ENCODE assay signal across 8 cellular contexts in the genomic region with DNA sequence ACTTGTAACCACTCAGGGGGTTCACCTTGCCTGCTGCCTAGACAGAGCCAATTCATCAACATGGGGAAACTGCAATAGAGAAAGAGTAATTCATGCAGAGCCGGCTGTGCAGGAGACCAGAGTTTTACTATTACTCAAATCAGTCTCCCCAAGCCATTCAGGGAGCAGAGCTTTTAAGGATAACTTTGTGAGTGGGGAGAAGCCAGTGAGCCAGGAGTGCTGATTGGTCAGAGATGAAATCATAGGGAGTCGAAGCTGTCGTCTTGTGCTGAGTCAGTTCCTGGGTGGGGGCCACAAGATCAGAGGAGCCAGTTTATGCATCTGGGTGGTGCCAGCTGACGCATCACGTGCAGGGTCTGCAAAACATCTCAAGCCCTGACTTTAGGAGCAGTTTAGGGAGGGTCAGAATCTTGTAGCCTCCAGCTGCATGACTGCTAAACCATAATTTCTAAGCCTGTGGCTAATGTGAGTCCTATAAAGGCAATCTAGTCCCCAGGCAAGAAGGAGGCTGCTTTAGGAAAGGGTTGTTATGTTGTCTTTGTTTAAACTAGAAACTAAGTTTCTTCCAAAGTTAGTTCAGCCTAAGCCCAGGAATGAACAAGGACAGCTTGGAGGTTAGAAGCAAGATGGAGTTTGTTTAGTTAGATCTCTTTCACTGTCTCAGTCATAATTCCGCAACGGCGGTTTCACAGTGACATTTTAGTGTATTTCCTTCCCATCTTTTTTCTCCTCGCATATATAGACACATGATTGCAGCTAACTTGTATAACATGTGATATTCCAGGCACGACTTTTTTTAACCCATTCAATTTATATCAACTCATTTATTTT.
DNase-seq lines count a peak whose midpoint lies in the region; ATAC-seq and TF ChIP-seq lines count a peak whose summit lies in the region.

No MANE protein-coding gene starts in this region.

- no peaks in the 10 kb centered on the region for H3K9me2 ChIP-seq in hepatocyte (replicated peaks; ENCODE audit: insufficient read depth)

- peaks cover 11% of the 10 kb centered on the region for H3K4me1 Mint-ChIP-seq in stimulated activated naive CD8-positive, alpha-beta T cell treated with anti-CD3 and anti-CD28 coated beads, Interleukin-15, amount 100 ng/mL, for 72 hours

- peak; percentile 33 for DNase-seq in AG08395 (ENCODE audit: low spot score)
- DNase-seq in MG63, result peak; percentile 95
- peak; percentile 17 for DNase-seq in activated T-cell treated with anti-CD3 and anti-CD28 coated beads for 1 hour (ENCODE audit: low read depth)
- DNase-seq in hepatocyte (ENCODE audit: low spot score), result peak; percentile 73
- peak; percentile 9 to 58 for DNase-seq in stimulated activated naive CD8-positive, alpha-beta T cell treated with anti-CD3 and anti-CD28 coated beads, Interleukin-15, amount 100 ng/mL, for 72 hours
- no peak for DNase-seq in dermis blood vessel endothelial cell
- DNase-seq in GM19240 (ENCODE audit: insufficient read length, low spot score), result no peak

- H3K27me3 ChIP-seq in MG63 (no peaks in the 10 kb centered on the region), hepatocyte (no peaks in the 10 kb centered on the region)

- peaks cover 33% of the 10 kb centered on the region for H3K4me1 ChIP-seq in hepatocyte (ENCODE audit: insufficient read depth)

- H3K4me2 ChIP-seq in hepatocyte, result no peak overlapping the region

- H4K20me1 ChIP-seq in hepatocyte (ENCODE audit: insufficient read depth, poor library complexity, severe bottlenecking), result no peaks in the 10 kb centered on the region

- no peaks in the 10 kb centered on the region for H3K79me2 ChIP-seq in hepatocyte

- peak overlapping the region in 1 of 2 donors; percentile 1 for H3K4me3 Mint-ChIP-seq in stimulated activated naive CD8-positive, alpha-beta T cell treated with anti-CD3 and anti-CD28 coated beads, Interleukin-15, amount 100 ng/mL, for 72 hours

- no peak overlapping the region for H3K27ac Mint-ChIP-seq in stimulated activated naive CD8-positive, alpha-beta T cell treated with anti-CD3 and anti-CD28 coated beads, Interleukin-15, amount 100 ng/mL, for 72 hours

- no peak for TF ChIP-seq CTCF in hepatocyte (IDR thresholded peaks at IDR 0.05; ENCODE audit: poor library complexity)

- WGBS in hepatocyte (ENCODE audit: low lambda C conversion rate, missing lambda C conversion rate), result 37% methylated on average over 10 of the region's 10 CpGs

- peak overlapping the region; percentile 77 for H3K27ac ChIP-seq in hepatocyte

- no peaks in the 10 kb centered on the region for H3K27me3 Mint-ChIP-seq in stimulated activated naive CD8-positive, alpha-beta T cell treated with anti-CD3 and anti-CD28 coated beads, Interleukin-15, amount 100 ng/mL, for 72 hours

- H3K4me3 ChIP-seq in MG63 (no peak overlapping the region), hepatocyte (no peak overlapping the region)

- H2AFZ ChIP-seq in hepatocyte, result no peak overlapping the region

- ATAC-seq in stimulated activated naive CD8-positive, alpha-beta T cell treated with anti-CD3 and anti-CD28 coated beads, Interleukin-15, amount 100 ng/mL, for 72 hours, result peak; percentile 73
- no peak for ATAC-seq in HG03565 (IDR thresholded peaks at IDR 0.05; ENCODE audit: unreplicated experiment)

- H3K36me3 ChIP-seq in MG63 (no peaks in the 10 kb centered on the region; the same call in 1 of the 2 replicates), hepatocyte (replicated peaks; ENCODE audit: insufficient read depth, low read depth) (no peaks in the 10 kb centered on the region)

- H3K9me3 ChIP-seq in MG63 (peaks cover 23% of the 10 kb centered on the region), hepatocyte (ENCODE audit: low read depth) (no peaks in the 10 kb centered on the region)

- no peaks in the 10 kb centered on the region for H3K9me3 Mint-ChIP-seq in stimulated activated naive CD8-positive, alpha-beta T cell treated with anti-CD3 and anti-CD28 coated beads, Interleukin-15, amount 100 ng/mL, for 72 hours

Comparison
In these comparisons a context has a peak if more than half of its experiments do, and no peak if none do; other contexts are left out.
1. DNase-seq: peak in AG08395 (single experiment), MG63 (single experiment), activated T-cell treated with anti-CD3 and anti-CD28 coated beads for 1 hour (single experiment), hepatocyte (single experiment) and stimulated activated naive CD8-positive, alpha-beta T cell treated with anti-CD3 and anti-CD28 coated beads, Interleukin-15, amount 100 ng/mL, for 72 hours (2 of 2); none in dermis blood vessel endothelial cell (single experiment) and GM19240 (single experiment).